In genomic region chr7:78020131-78020873, GRCh38 we compare ENCODE assay signal across 8 cellular contexts.
DNase-seq lines count a peak whose midpoint lies in the region; ATAC-seq lines count a peak whose summit lies in the region.

No MANE protein-coding gene starts in this region.

- H3K4me1 Mint-ChIP-seq in activated naive CD8-positive, alpha-beta T cell treated with anti-CD3 and anti-CD28 coated beads for 36 hours, result peaks cover 9% of the 10 kb centered on the region

- H3K9me3 ChIP-seq in NT2/D1 (ENCODE audit: insufficient read depth, low read length), result no peaks in the 10 kb centered on the region

- peak overlapping the region; percentile 50 for H3K9ac ChIP-seq in NT2/D1 (ENCODE audit: insufficient read length, low read depth)

- H3K4me3 Mint-ChIP-seq in activated naive CD8-positive, alpha-beta T cell treated with anti-CD3 and anti-CD28 coated beads for 36 hours, result peak overlapping the region; percentile 68

- no peaks in the 10 kb centered on the region for H3K36me3 ChIP-seq in NT2/D1 (ENCODE audit: insufficient read depth, insufficient read length, low read length)

- H3K36me3 Mint-ChIP-seq in activated naive CD8-positive, alpha-beta T cell treated with anti-CD3 and anti-CD28 coated beads for 36 hours, result no peaks in the 10 kb centered on the region

- H3K27me3 ChIP-seq in NT2/D1 (ENCODE audit: insufficient read depth, insufficient read length), result peaks cover 7% of the 10 kb centered on the region

- DNase-seq in ELR (ENCODE audit: low read depth) (peak; percentile 80), HUDEP-2 (lab: John Stamatoyannopoulos, UW; ENCODE audit: unreplicated experiment in 76 of 76) (peak in 63 of 76 experiments; percentile 5 to 78 (median 43)), NT2/D1 (ENCODE audit: low read depth, low spot score) (peak; percentile 58), glomerular endothelial cell (ENCODE audit: extremely low read depth, low read depth, low spot score) (peak; percentile 68), nucleus accumbens (lab: John Stamatoyannopoulos, UW) (peak in 40 of 56 donors; percentile 8 to 71 (median 48))
- peak; percentile 16 for DNase-seq in activated naive CD8-positive, alpha-beta T cell treated with anti-CD3 and anti-CD28 coated beads for 36 hours
- no peak for DNase-seq in effector CD4-positive, alpha-beta T cell

- ATAC-seq in GM21526 (IDR thresholded peaks at IDR 0.05; ENCODE audit: low FRiP score, unreplicated experiment), result peak; percentile 57

- no peaks in the 10 kb centered on the region for H3K4me1 ChIP-seq in NT2/D1 (ENCODE audit: insufficient read depth, insufficient read length)

- H3K27me3 Mint-ChIP-seq in activated naive CD8-positive, alpha-beta T cell treated with anti-CD3 and anti-CD28 coated beads for 36 hours, result peaks cover 38% of the 10 kb centered on the region

- no peaks in the 10 kb centered on the region for H3K9me3 Mint-ChIP-seq in activated naive CD8-positive, alpha-beta T cell treated with anti-CD3 and anti-CD28 coated beads for 36 hours

- H3K27ac Mint-ChIP-seq in activated naive CD8-positive, alpha-beta T cell treated with anti-CD3 and anti-CD28 coated beads for 36 hours, result peak overlapping the region; percentile 61

- peak overlapping the region; percentile 43 for H3K4me3 ChIP-seq in NT2/D1 (ENCODE audit: insufficient read length, low read depth)
